Comparison of ENCODE assay signal across 9 cellular contexts in genomic region chr6:36874016-36874442, GRCh38. TPM values are rescaled to one million over a fixed set of nuclear protein-coding genes. Genes with fewer than 3 reads are reported as not detected.
A peak's percentile ranks its signal among the peaks of the same experiment; 100 is the strongest.
DNase-seq lines count a peak whose midpoint lies in the region; ATAC-seq and TF ChIP-seq lines count a peak whose summit lies in the region.
"Had no signal": no experiment of that assay in that cellular context is flagged by ENCODE, and none has a peak within 500 bp of the region (broad histone marks: within the 10 kb centered on the region; RNA-seq: fewer than 3 reads in every experiment).

No MANE protein-coding gene starts in this region.

- H2AK5ac ChIP-seq in mesenchymal stem cell (ENCODE audit: low read length, severe bottlenecking): no peak overlapping the region

- H3K18ac ChIP-seq in mesenchymal stem cell (ENCODE audit: low read depth in 1 of 2, low read length in 2 of 2): no peak overlapping the region

- no peak overlapping the region for H2BK15ac ChIP-seq in mesenchymal stem cell (ENCODE audit: low read depth, poor library complexity, severe bottlenecking)

- H3K27me3 Mint-ChIP-seq in CD4-positive, alpha-beta T cell: peaks cover 13% of the 10 kb centered on the region

- peak overlapping the region; percentile 95 for H3K27ac Mint-ChIP-seq in CD4-positive, alpha-beta T cell

- peaks cover 19% of the 10 kb centered on the region for H3K79me1 ChIP-seq in mesenchymal stem cell (replicated peaks; ENCODE audit: low read length, poor library complexity, severe bottlenecking)

- peak overlapping the region; percentile 90 to 92 for H3K4me3 ChIP-seq in mesenchymal stem cell (ENCODE audit: insufficient read depth in 1 of 2, low read depth in 1 of 2, low read length in 2 of 2)

- H4K8ac ChIP-seq in mesenchymal stem cell (ENCODE audit: low read length): no peak overlapping the region

- no peak overlapping the region for H2BK12ac ChIP-seq in mesenchymal stem cell (ENCODE audit: low read length in 2 of 2)

- H3K14ac ChIP-seq in mesenchymal stem cell (ENCODE audit: low read length in 2 of 2): no peak overlapping the region

- no peak for DNase-seq in CD4-positive, alpha-beta T cell
- peak; percentile 10 for DNase-seq in cerebellum (ENCODE audit: low spot score)
- no peak for DNase-seq in mesenchymal stem cell
- DNase-seq in SHP77 treated with DMSO at 0.1 percent for 48 hours (lab: John Stamatoyannopoulos, UW): no peak
- no peak for DNase-seq in mucosa of gallbladder (ENCODE audit: low spot score)
- no peak for DNase-seq in D341Med (ENCODE audit: low spot score)

- TF ChIP-seq CTCF in CD4-positive, alpha-beta T cell (IDR thresholded peaks at IDR 0.05): no peak

- intact Hi-C loops in CD4-positive, alpha-beta T cell (cut with DNase I, micrococcal nuclease): loop anchor here (1.0 to 10.0 kb wide), 5 partner anchors 11 to 849 kb away; partner anchors contain the start of genes C6orf89 (in 2 of the 2), MAPK14 (in 1 of the 2) and SLC26A8 (in 1 of the 2)

- peak overlapping the region; percentile 63 for H3K4me2 ChIP-seq in mesenchymal stem cell (ENCODE audit: low read length, poor library complexity, severe bottlenecking)

- H3K36me3 ChIP-seq in KOPT-K1 (ENCODE audit: insufficient read depth, low read length): peaks cover 29% of the 10 kb centered on the region
- H3K36me3 ChIP-seq in mesenchymal stem cell (ENCODE audit: control insufficient read depth in 1 of 2, insufficient read depth in 2 of 2, low read depth in 1 of 2, low read length in 2 of 2): peaks cover 0 to 12% of the 10 kb centered on the region in 2 experiments

- H2BK5ac ChIP-seq in mesenchymal stem cell (ENCODE audit: low read depth, low read length, poor library complexity, severe bottlenecking): peak overlapping the region; percentile 12

- H3K27me3 ChIP-seq in CD4-positive, alpha-beta T cell (ENCODE audit: control insufficient read depth, insufficient read depth, low read length): no peaks in the 10 kb centered on the region
- no peaks in the 10 kb centered on the region for H3K27me3 ChIP-seq in mesenchymal stem cell (ENCODE audit: control insufficient read depth in 1 of 2, insufficient read depth in 1 of 2, low read length in 2 of 2)

- WGBS in mesenchymal stem cell: 22% methylated on average over 4 of the region's 9 CpGs

- peak overlapping the region in 1 of 2 experiments; percentile 53 for H3K4ac ChIP-seq in mesenchymal stem cell (ENCODE audit: low read depth in 1 of 2, low read length in 2 of 2)

- H4K91ac ChIP-seq in mesenchymal stem cell (ENCODE audit: low read length): no peak overlapping the region

- H3K4me1 Mint-ChIP-seq in CD4-positive, alpha-beta T cell (ENCODE audit: low read depth): peaks cover 45% of the 10 kb centered on the region

- peak; percentile 7 for ATAC-seq in CD4-positive, alpha-beta T cell (ENCODE audit: poor library complexity)
- no peak for ATAC-seq in HG03442 (IDR thresholded peaks at IDR 0.05; ENCODE audit: unreplicated experiment)

- POLR2A ChIA-PET in CD4-positive, alpha-beta T cell (lab: Charles Lee): interaction anchor here (0.5 to 3.5 kb wide), 13 partner anchors 11 to 758 kb away, joined by 3 to 54 read pairs (median 6); partner anchors contain the start of genes C6orf89, CMTR1, MTCH1 and PI16

- H3K23ac ChIP-seq in mesenchymal stem cell (ENCODE audit: low read length in 2 of 2): no peak overlapping the region

- H2AFZ ChIP-seq in mesenchymal stem cell (ENCODE audit: low read depth, low read length): peak overlapping the region; percentile 33

- H3K9me3 Mint-ChIP-seq in CD4-positive, alpha-beta T cell: no peaks in the 10 kb centered on the region

- H3K36me3 Mint-ChIP-seq in CD4-positive, alpha-beta T cell (ENCODE audit: low read depth): peaks cover 35% of the 10 kb centered on the region

- peaks cover 2% of the 10 kb centered on the region for H3K4me1 ChIP-seq in mesenchymal stem cell (ENCODE audit: control insufficient read depth, insufficient read depth, low read depth, low read length)

- H3K9ac ChIP-seq in mesenchymal stem cell (ENCODE audit: low read length): peak overlapping the region; percentile 92

- peak overlapping the region; percentile 80 for H3K27ac ChIP-seq in CD4-positive, alpha-beta T cell (ENCODE audit: low read depth, low read length)
- peak overlapping the region; percentile 96 for H3K27ac ChIP-seq in KOPT-K1 (ENCODE audit: low read depth, low read length, poor library complexity, severe bottlenecking)
- peak overlapping the region; percentile 91 for H3K27ac ChIP-seq in mesenchymal stem cell (ENCODE audit: low read length, poor library complexity, severe bottlenecking)

- no peaks in the 10 kb centered on the region for H3K9me3 ChIP-seq in CD4-positive, alpha-beta T cell (ENCODE audit: control insufficient read depth, low read length)
- H3K9me3 ChIP-seq in KOPT-K1 (ENCODE audit: insufficient read depth, low read length, poor library complexity, severe bottlenecking) (no peaks in the 10 kb centered on the region), mesenchymal stem cell (ENCODE audit: control insufficient read depth, low read length) (no peaks in the 10 kb centered on the region)

- peak overlapping the region; percentile 95 for H3K4me3 Mint-ChIP-seq in CD4-positive, alpha-beta T cell

- H2BK120ac ChIP-seq in mesenchymal stem cell (ENCODE audit: low read depth, low read length): no peak overlapping the region

- CTCF ChIA-PET in CD4-positive, alpha-beta T cell (lab: Charles Lee): interaction anchor here (0.8 to 4.0 kb wide), 7 partner anchors 12 to 298 kb away, joined by 3 to 56 read pairs (median 6); partner anchors contain the start of genes C6orf89 and MTCH1

RNA-seq across cellular contexts. Expression of gene PPIL1, which starts 0.6 kb away (rescaled TPM):
- total RNA-seq in CD4-positive, alpha-beta T cell: 1 to 10 TPM; 1.8 to 2.2 TPM
- total RNA-seq in cerebellum: 29.9 TPM
- 33.0 TPM for polyA plus RNA-seq in mesenchymal stem cell (2013, experiment 1 of 2)
- polyA plus RNA-seq in mesenchymal stem cell (2013, experiment 2 of 2): 34.8 TPM
- 16.0 TPM for total RNA-seq in mucosa of gallbladder

RNA-seq across cellular contexts. Expression of gene C6orf89, which starts 11.7 kb away (rescaled TPM):
- total RNA-seq in CD4-positive, alpha-beta T cell: 10 to 100 TPM; 23.7 to 24.0 TPM
- total RNA-seq in cerebellum: 19.5 TPM
- 42.2 TPM for polyA plus RNA-seq in mesenchymal stem cell (2013, experiment 1 of 2)
- polyA plus RNA-seq in mesenchymal stem cell (2013, experiment 2 of 2): 44.0 TPM
- 69.9 TPM for total RNA-seq in mucosa of gallbladder

RNA-seq across cellular contexts. Expression of gene CPNE5, which starts 34.8 kb away (rescaled TPM):
- under 1 TPM; 0.19 to 0.28 TPM for total RNA-seq in CD4-positive, alpha-beta T cell
- total RNA-seq in cerebellum: 6.9 TPM
- polyA plus RNA-seq in mesenchymal stem cell (2013, experiment 1 of 2): 0.12 TPM
- polyA plus RNA-seq in mesenchymal stem cell (2013, experiment 2 of 2): 0.14 TPM
- total RNA-seq in mucosa of gallbladder: 1.3 TPM
- total RNA-seq: RPMI7951 had no signal
